ENCODE assay signal across 15 cellular contexts in the genomic region with DNA sequence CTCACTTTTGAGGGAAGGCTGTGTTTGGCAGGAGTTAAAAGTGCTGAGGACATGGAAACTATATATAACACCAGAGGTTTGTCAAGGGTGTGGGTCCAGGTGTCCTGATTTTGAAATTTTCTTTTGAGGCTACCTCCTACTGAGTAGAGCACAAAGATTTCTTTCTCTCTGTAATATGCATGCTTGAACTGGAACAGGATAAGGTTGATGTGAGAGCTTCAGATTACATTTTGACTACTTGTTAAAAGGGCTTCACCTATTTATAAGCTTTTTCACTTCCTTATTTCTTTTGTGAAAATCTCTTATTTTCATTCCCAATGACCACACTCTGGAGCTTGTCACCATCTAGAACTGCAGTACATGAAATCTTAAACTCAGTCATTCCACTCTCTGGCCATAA. TPM values are rescaled to one million over a fixed set of nuclear protein-coding genes. Genes with fewer than 3 reads are reported as not detected.
DNase-seq lines count a peak whose midpoint lies in the region; ATAC-seq, FAIRE-seq and TF ChIP-seq lines count a peak whose summit lies in the region.
"Had no signal": no experiment of that assay in that cellular context is flagged by ENCODE, and none has a peak within 500 bp of the region (broad histone marks: within the 10 kb centered on the region; RNA-seq: fewer than 3 reads in every experiment).

No MANE protein-coding gene starts in this region.

- H3K4me3 ChIP-seq in brain microvascular endothelial cell (ENCODE audit: low read depth, low read length) = no peak overlapping the region

- no peaks in the 10 kb centered on the region for H3K27me3 ChIP-seq in brain microvascular endothelial cell (replicated peaks)

- no peaks in the 10 kb centered on the region for H3K27me3 Mint-ChIP-seq in activated CD4-positive, alpha-beta memory T cell treated with anti-CD3 and anti-CD28 coated beads, Interleukin-2, amount 10 ng/mL, durations not matched to agents 7 days and 5 days

- ATAC-seq in GM19395 (IDR thresholded peaks at IDR 0.05; ENCODE audit: unreplicated experiment) (peak; percentile 95), HG02763 (IDR thresholded peaks at IDR 0.05; ENCODE audit: unreplicated experiment) (peak; percentile 76), HG03457 (IDR thresholded peaks at IDR 0.05; ENCODE audit: unreplicated experiment) (peak; percentile 69)
- ATAC-seq: activated T-helper 17 cell treated with anti-CD3 and anti-CD28 coated beads, Interleukin-2, amount 50 U/mL, for 72 hours; stimulated activated effector memory CD8-positive, alpha-beta T cell treated with anti-CD3 and anti-CD28 coated beads, Interleukin-12 subunit alpha, Interleukin-12 subunit beta, amount 100 ng/mL, for 72 hours had no signal

- no peak overlapping the region for H3K27ac ChIP-seq in brain microvascular endothelial cell
- H3K27ac ChIP-seq: VCaP had no signal

- peak; percentile 26 for FAIRE-seq in GM12891 (lab: Jason Lieb, UNC)
- FAIRE-seq: G401.6 had no signal

- H3K4me3 Mint-ChIP-seq in activated CD4-positive, alpha-beta memory T cell treated with anti-CD3 and anti-CD28 coated beads, Interleukin-2, amount 10 ng/mL, durations not matched to agents 7 days and 5 days = no peak overlapping the region
- H3K4me3 Mint-ChIP-seq: activated T-helper 17 cell treated with anti-CD3 and anti-CD28 coated beads, Interleukin-2, amount 50 U/mL, for 72 hours; neural crest cell; stimulated activated effector memory CD8-positive, alpha-beta T cell treated with anti-CD3 and anti-CD28 coated beads, Interleukin-12 subunit alpha, Interleukin-12 subunit beta, amount 100 ng/mL, for 72 hours had no signal

- no peaks in the 10 kb centered on the region for H3K4me1 Mint-ChIP-seq in activated CD4-positive, alpha-beta memory T cell treated with anti-CD3 and anti-CD28 coated beads, Interleukin-2, amount 10 ng/mL, durations not matched to agents 7 days and 5 days
- H3K4me1 Mint-ChIP-seq: activated T-helper 17 cell treated with anti-CD3 and anti-CD28 coated beads, Interleukin-2, amount 50 U/mL, for 72 hours; neural crest cell; stimulated activated effector memory CD8-positive, alpha-beta T cell treated with anti-CD3 and anti-CD28 coated beads, Interleukin-12 subunit alpha, Interleukin-12 subunit beta, amount 100 ng/mL, for 72 hours had no signal

- no peaks in the 10 kb centered on the region for H3K9me3 Mint-ChIP-seq in activated CD4-positive, alpha-beta memory T cell treated with anti-CD3 and anti-CD28 coated beads, Interleukin-2, amount 10 ng/mL, durations not matched to agents 7 days and 5 days
- H3K9me3 Mint-ChIP-seq: activated T-helper 17 cell treated with anti-CD3 and anti-CD28 coated beads, Interleukin-2, amount 50 U/mL, for 72 hours; neural crest cell had no signal

- DNase-seq in GM12891 (ENCODE audit: insufficient read length, low spot score) = peak; percentile 5
- DNase-seq in brain microvascular endothelial cell = no peak
- DNase-seq in activated CD4-positive, alpha-beta memory T cell treated with anti-CD3 and anti-CD28 coated beads, Interleukin-2, amount 10 ng/mL, durations not matched to agents 7 days and 5 days = no peak
- no peak for DNase-seq in GM19238 (ENCODE audit: insufficient read length, low spot score)
- DNase-seq in OCI-M1 (lab: John Stamatoyannopoulos, UW) = no peak
- DNase-seq: central memory CD4-positive, alpha-beta T cell; NCI-H1417 had no signal

- in situ Hi-C loops in brain microvascular endothelial cell (cut with HindIII; ENCODE audit: low pct_ligation_motif_present, low sequenced_read_pairs) = no loop called here

- no peaks in the 10 kb centered on the region for H3K36me3 Mint-ChIP-seq in activated CD4-positive, alpha-beta memory T cell treated with anti-CD3 and anti-CD28 coated beads, Interleukin-2, amount 10 ng/mL, durations not matched to agents 7 days and 5 days (ENCODE audit: low read depth)
- H3K36me3 Mint-ChIP-seq: stimulated activated effector memory CD8-positive, alpha-beta T cell treated with anti-CD3 and anti-CD28 coated beads, Interleukin-12 subunit alpha, Interleukin-12 subunit beta, amount 100 ng/mL, for 72 hours had no signal

- CTCF ChIA-PET in activated CD4-positive, alpha-beta memory T cell treated with anti-CD3 and anti-CD28 coated beads, Interleukin-2, amount 10 ng/mL, durations not matched to agents 7 days and 5 days (lab: Charles Lee) = no interaction called here

- TF ChIP-seq POLR2A in GM12891 (IDR thresholded peaks at IDR 0.05; ENCODE audit: low read depth, low read length) = no peak

- H3K27ac Mint-ChIP-seq in activated CD4-positive, alpha-beta memory T cell treated with anti-CD3 and anti-CD28 coated beads, Interleukin-2, amount 10 ng/mL, durations not matched to agents 7 days and 5 days = no peak overlapping the region
- H3K27ac Mint-ChIP-seq: activated T-helper 17 cell treated with anti-CD3 and anti-CD28 coated beads, Interleukin-2, amount 50 U/mL, for 72 hours; stimulated activated effector memory CD8-positive, alpha-beta T cell treated with anti-CD3 and anti-CD28 coated beads, Interleukin-12 subunit alpha, Interleukin-12 subunit beta, amount 100 ng/mL, for 72 hours had no signal

- no peak for TF ChIP-seq CTCF in brain microvascular endothelial cell (IDR thresholded peaks at IDR 0.05; ENCODE audit: low read depth, low read length, missing control alignments)

- POLR2A ChIA-PET in activated CD4-positive, alpha-beta memory T cell treated with anti-CD3 and anti-CD28 coated beads, Interleukin-2, amount 10 ng/mL, durations not matched to agents 7 days and 5 days (lab: Charles Lee) = no interaction called here

- no peaks in the 10 kb centered on the region for H3K36me3 ChIP-seq in brain microvascular endothelial cell (replicated peaks)

TF ChIP-seq in GM12891, 5 proteins besides CTCF, POLR2A, EP300 and RAD21:
- TF ChIP-seq POU2F2 (IDR thresholded peaks at IDR 0.05; ENCODE audit: low read depth, low read length) = no peak
- peak; percentile 96 for TF ChIP-seq SPI1 (IDR thresholded peaks at IDR 0.05; ENCODE audit: low read depth, low read length)
TF ChIP-seq in GM12891: peak in this region for 1.

RNA-seq across cellular contexts. Expression of a gene that starts 59.8 kb away (rescaled TPM):
- polyA plus RNA-seq in GM12891 (2012; ENCODE audit: low read depth, missing spikeins) = 1.3 TPM
- total RNA-seq in activated CD4-positive, alpha-beta memory T cell treated with anti-CD3 and anti-CD28 coated beads, Interleukin-2, amount 10 ng/mL, durations not matched to agents 7 days and 5 days = under 1 TPM; 0.13 to 0.20 TPM
